In the genomic region with DNA sequence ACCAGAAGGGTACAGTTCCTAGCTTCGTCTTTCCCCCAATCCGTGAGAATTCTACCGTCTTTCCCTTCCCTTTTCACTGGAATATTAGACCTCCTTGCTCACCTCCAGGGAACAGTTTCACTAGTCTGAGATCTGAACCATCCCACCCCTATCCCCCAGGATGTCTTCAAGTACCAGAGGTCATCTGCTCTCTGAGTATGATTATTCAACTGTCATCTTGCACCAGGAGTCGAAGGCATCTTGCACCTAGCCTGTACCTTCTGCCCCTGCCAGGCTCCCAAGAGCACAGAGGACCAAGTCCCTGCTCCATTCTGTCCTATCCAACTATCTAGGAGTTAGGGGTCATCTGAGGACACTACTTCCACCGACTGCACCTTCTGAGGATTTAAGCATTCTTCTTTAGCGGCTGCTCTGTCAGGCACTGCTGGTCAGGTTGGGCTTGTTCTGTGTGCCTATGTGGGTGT, we compare ENCODE assay signal across 8 cellular contexts. TPM values are rescaled to one million over a fixed set of nuclear protein-coding genes. Genes with fewer than 3 reads are reported as not detected.
DNase-seq lines count a peak whose midpoint lies in the region; ATAC-seq, FAIRE-seq and TF ChIP-seq lines count a peak whose summit lies in the region.

No MANE protein-coding gene starts in this region.

- no peak for TF ChIP-seq POLR2A in endothelial cell of umbilical vein (IDR thresholded peaks at IDR 0.05; ENCODE audit: low read depth, low read length)

- intact Hi-C loops in PC-9 (cut with micrococcal nuclease; ENCODE audit: unreplicated experiment) = loop anchor here (5.0 kb wide), 1 partner anchor 54 kb away; no protein-coding TSS in a partner anchor
- intact Hi-C loops in endothelial cell of umbilical vein (cut with micrococcal nuclease) = loop anchor here (2.0 kb wide), 1 partner anchor 79 kb away; the partner anchor contains the start of gene TSKU

- TF ChIP-seq CTCF in PC-9 (conservative IDR thresholded peaks at IDR 0.05) (no peak; the same call in 1 of the 2 replicates), endothelial cell of umbilical vein (IDR thresholded peaks at IDR 0.05; ENCODE audit: extremely low read depth in 1 of 2, insufficient read depth in 1 of 2, low read depth in 1 of 2, low read length in 2 of 2) (no peak), neutrophil (IDR thresholded peaks at IDR 0.05) (no peak)

- peaks cover 36% of the 10 kb centered on the region for H3K79me2 ChIP-seq in PC-9 (ENCODE audit: low read depth)
- peaks cover 27% of the 10 kb centered on the region for H3K79me2 ChIP-seq in endothelial cell of umbilical vein (ENCODE audit: control insufficient read depth, insufficient read depth, low read length)

- H3K9me2 ChIP-seq in PC-9 (ENCODE audit: insufficient read depth) = no peaks in the 10 kb centered on the region

- no peaks in the 10 kb centered on the region for H3K9me3 ChIP-seq in PC-9 (ENCODE audit: insufficient read depth, low read depth)
- no peaks in the 10 kb centered on the region for H3K9me3 ChIP-seq in endothelial cell of umbilical vein (replicated peaks; ENCODE audit: control insufficient read depth, insufficient read depth, low read length)
- no peaks in the 10 kb centered on the region for H3K9me3 ChIP-seq in neutrophil

- peak overlapping the region; percentile 94 for H3K4me3 ChIP-seq in PC-9
- H3K4me3 ChIP-seq in endothelial cell of umbilical vein (replicated peaks in 1 of 3; ENCODE audit: insufficient read depth in 1 of 3, low read depth in 1 of 3, low read length in 3 of 3) = peak overlapping the region; percentile 44 to 92 (median 62)
- peak overlapping the region; percentile 60 to 83 for H3K4me3 ChIP-seq in neutrophil (ENCODE audit: low read depth in 1 of 2, low read length in 1 of 2)

- peak overlapping the region; percentile 93 for H2AFZ ChIP-seq in PC-9
- H2AFZ ChIP-seq in endothelial cell of umbilical vein (ENCODE audit: low read depth, low read length) = peak overlapping the region; percentile 90

- POLR2A ChIA-PET in PC-9 (lab: Charles Lee; ENCODE audit: unreplicated experiment) (interaction anchor here (0.6 kb wide), 2 partner anchors 24 to 69 kb away, joined by 3 to 4 read pairs; no protein-coding TSS in a partner anchor), endothelial cell of umbilical vein (lab: Charles Lee) (interaction anchor here (0.7 kb wide), 1 partner anchor 58 kb away, joined by 3 read pairs; no protein-coding TSS in a partner anchor)

- H3K4me2 ChIP-seq in PC-9 (peak overlapping the region; percentile 95), endothelial cell of umbilical vein (ENCODE audit: insufficient read depth, low read length) (peak overlapping the region; percentile 78)

- H4K20me1 ChIP-seq in PC-9 (ENCODE audit: insufficient read depth) = no peaks in the 10 kb centered on the region
- H4K20me1 ChIP-seq in endothelial cell of umbilical vein (replicated peaks; ENCODE audit: control insufficient read depth, extremely low read depth, insufficient read depth, low read length) = no peaks in the 10 kb centered on the region

- BruUV-seq in PC-9 (replicated peaks; lab: Mats Ljungman, UMichigan) = no TSS peak
- BruUV-seq in endothelial cell of umbilical vein (replicated peaks; lab: Mats Ljungman, UMichigan) = no TSS peak

- in situ Hi-C loops in G401 (cut with HindIII; ENCODE audit: low sequenced_read_pairs) = no loop called here

- H3K9me1 ChIP-seq in endothelial cell of umbilical vein (replicated peaks; ENCODE audit: control insufficient read depth, extremely low read depth, insufficient read depth, low read length) = no peaks in the 10 kb centered on the region

- no peak overlapping the region for H3K27ac ChIP-seq in PC-9
- H3K27ac ChIP-seq in endothelial cell of umbilical vein (ENCODE audit: insufficient read depth, low read depth, low read length) = peak overlapping the region; percentile 77
- peak overlapping the region; percentile 85 for H3K27ac ChIP-seq in neutrophil

- H3K4me1 ChIP-seq in PC-9 (replicated peaks; ENCODE audit: insufficient read depth) (peaks cover 20% of the 10 kb centered on the region), endothelial cell of umbilical vein (ENCODE audit: control insufficient read depth, extremely low read depth, insufficient read depth, low read length) (peaks cover 13% of the 10 kb centered on the region), neutrophil (ENCODE audit: control insufficient read depth in 1 of 2, insufficient read depth in 1 of 2, low read depth in 1 of 2, low read length in 1 of 2) (peaks cover 65 to 77% of the 10 kb centered on the region in 2 experiments)

- peak overlapping the region; percentile 93 for H3K9ac ChIP-seq in endothelial cell of umbilical vein (replicated peaks; ENCODE audit: extremely low read depth, insufficient read depth, low read length)

- no peak for FAIRE-seq in endothelial cell of umbilical vein (lab: Jason Lieb, UNC)

- CTCF ChIA-PET in PC-9 (lab: Charles Lee) (interaction anchor here (0.7 kb wide), 1 partner anchor 39 kb away, joined by 3 read pairs; no protein-coding TSS in a partner anchor), endothelial cell of umbilical vein (lab: Charles Lee) (interaction anchor here (1.0 to 1.7 kb wide), 3 partner anchors 28 to 58 kb away, joined by 3 to 18 read pairs (median 8); no protein-coding TSS in a partner anchor)

- H3K36me3 ChIP-seq in PC-9 (ENCODE audit: low read depth) (peaks cover 5% of the 10 kb centered on the region), endothelial cell of umbilical vein (ENCODE audit: control insufficient read depth in 2 of 2, extremely low read depth in 1 of 2, insufficient read depth in 2 of 2, low read length in 2 of 2) (no peaks in the 10 kb centered on the region), neutrophil (no peaks in the 10 kb centered on the region)

- no peak for ATAC-seq in HG03565 (IDR thresholded peaks at IDR 0.05; ENCODE audit: unreplicated experiment)
- no peak for ATAC-seq in GM19452 (IDR thresholded peaks at IDR 0.05; ENCODE audit: unreplicated experiment)

- no peaks in the 10 kb centered on the region for H3K27me3 ChIP-seq in PC-9 (ENCODE audit: insufficient read depth, low read depth)
- H3K27me3 ChIP-seq in endothelial cell of umbilical vein (ENCODE audit: control insufficient read depth in 2 of 2, insufficient read depth in 2 of 2, low read length in 2 of 2) = no peaks in the 10 kb centered on the region
- H3K27me3 ChIP-seq in neutrophil = no peaks in the 10 kb centered on the region

- DNase-seq in G401 (ENCODE audit: low spot score) (peak; percentile 41), PC-9 (peak in 1 of 2 experiments; percentile 12), endothelial cell of umbilical vein (ENCODE audit: low read depth, low spot score) (peak; percentile 22), EL (no peak)
- DNase-seq in effector CD4-positive, alpha-beta T cell = no peak

- dilution Hi-C loops in endothelial cell of umbilical vein (cut with MboI; ENCODE audit: extremely low pct_ligation_motif_present, low sequenced_read_pairs) = no loop called here

- H3F3A ChIP-seq in PC-9 (ENCODE audit: insufficient read depth, low read depth) = peaks cover 7% of the 10 kb centered on the region; the same call in 1 of the 2 replicates

TF ChIP-seq in endothelial cell of umbilical vein, 7 proteins besides CTCF, POLR2A, EP300 and RAD21:
- no peak for TF ChIP-seq MYC (IDR thresholded peaks at IDR 0.05; ENCODE audit: low read depth, low read length)
- TF ChIP-seq JUN (IDR thresholded peaks at IDR 0.05; ENCODE audit: borderline replicate concordance, insufficient read depth, insufficient read length, low read depth) = no peak
- TF ChIP-seq EZH2 (IDR thresholded peaks at IDR 0.05; ENCODE audit: borderline replicate concordance, low read depth, low read length, severe bottlenecking) = no peak
- no peak for TF ChIP-seq GATA2 (IDR thresholded peaks at IDR 0.05; ENCODE audit: insufficient read depth, insufficient read length, low read depth, low read length)

RNA-seq across cellular contexts. Expression of gene ACER3, which starts 0.8 kb away (rescaled TPM):
- 26.2 and 45.7 TPM in 2 replicates for total RNA-seq in G401 (2014; rRNA removed; shearing (Covaris generic))
- total RNA-seq in PC-9 (2021) (15.8 and 21.3 TPM in 2 replicates), endothelial cell of umbilical vein (22.4 and 31.6 TPM in 2 replicates)
- 8.9 and 9.9 TPM in 2 replicates for polyA plus RNA-seq in endothelial cell of umbilical vein
- 7.1 and 7.2 TPM in 2 replicates for polyA plus RNA-seq in endothelial cell of umbilical vein (2011; cell fraction: cytosol; rRNA removed)
- 13.6 and 17.0 TPM in 2 replicates for polyA plus RNA-seq in endothelial cell of umbilical vein (2011; cell fraction: nucleus; rRNA removed)
- 19.6 and 25.8 TPM in 2 replicates for polyA plus RNA-seq in endothelial cell of umbilical vein (2012)
- polyA minus RNA-seq in endothelial cell of umbilical vein = 34.9 and 35.1 TPM in 2 replicates
- polyA minus RNA-seq in endothelial cell of umbilical vein (2011; cell fraction: cytosol; rRNA and poly(A)+ RNA removed) = 7.7 TPM
- 22.3 and 28.9 TPM in 2 replicates for polyA minus RNA-seq in endothelial cell of umbilical vein (2011; cell fraction: nucleus; rRNA and poly(A)+ RNA removed)

Comparison
In these comparisons a context has a peak if more than half of its experiments do, and no peak if none do; other contexts are left out.
1. DNase-seq: peak in G401 (single experiment) and endothelial cell of umbilical vein (single experiment); none in effector CD4-positive, alpha-beta T cell (single experiment) and EL (single experiment).
2. Peak in every context shown above with its lines, with median percentiles within 50 percentile points of each other: H3K4me3 ChIP-seq.